ENCODE assay signal across 3 cellular contexts in genomic region chr12:62879228-62879627, GRCh38.
TF ChIP-seq lines count a peak whose summit lies in the region.

No MANE protein-coding gene starts in this region.

TF ChIP-seq in HEK293, 187 proteins besides CTCF, POLR2A, EP300 and RAD21:
- TF ChIP-seq ZNF580 (tag by site-specific recombination; IDR thresholded peaks at IDR 0.05) (0 out of 2 replicates have a peak, but pooled peaks have one; percentile 56), ZNF146 (tag by site-specific recombination; IDR thresholded peaks at IDR 0.05) (peak; percentile 86)
TF ChIP-seq in HEK293: peak in this region for 2; not testable (repeated sequence) for 185.

TF ChIP-seq in K562, 482 proteins besides CTCF, POLR2A, EP300 and RAD21:
- peak; percentile 24; the same call in 1 of the 2 replicates for TF ChIP-seq BCOR (IDR thresholded peaks at IDR 0.05)
- peak; percentile 12 for TF ChIP-seq RBM25 (IDR thresholded peaks at IDR 0.05; ENCODE audit: low read depth, low read length, severe bottlenecking)
- TF ChIP-seq ZNF146 (CRISPR knock-in tag; IDR thresholded peaks at IDR 0.05; ENCODE audit: unreplicated experiment), result peak; percentile 94

TF ChIP-seq in H1, 55 proteins besides CTCF, POLR2A, EP300 and RAD21:
- TF ChIP-seq KDM1A (IDR thresholded peaks at IDR 0.05; ENCODE audit: borderline replicate concordance, low read length), result 0 out of 2 replicates have a peak, but pooled peaks have one; percentile 20
